ENCODE assay signal across 1 cellular context in genomic region chr7:28956608-28957063, GRCh38.
TF ChIP-seq lines count a peak whose summit lies in the region.

No MANE protein-coding gene starts in this region.

TF ChIP-seq in HepG2, 621 proteins besides CTCF, POLR2A, EP300 and RAD21 (continued from another document):
- TF ChIP-seq REST (IDR thresholded peaks at IDR 0.05; ENCODE audit: borderline replicate concordance in 1 of 2, low read depth in 1 of 2, low read length in 2 of 2) (no peak), TBL1XR1 (IDR thresholded peaks at IDR 0.05; ENCODE audit: borderline replicate concordance, low read length, partially characterized antibody) (no peak), KDM3A (CRISPR knock-in tag; IDR thresholded peaks at IDR 0.05; ENCODE audit: low read depth) (peak; percentile 6; the same call in 1 of the 2 replicates), HOXA3 (CRISPR knock-in tag; IDR thresholded peaks at IDR 0.05) (peak; percentile 86), NCOA2 (CRISPR knock-in tag; IDR thresholded peaks at IDR 0.05) (no peak), LRRFIP1 (CRISPR knock-in tag; conservative IDR thresholded peaks at IDR 0.05) (no peak), ZBTB4 (CRISPR knock-in tag; IDR thresholded peaks at IDR 0.05; ENCODE audit: borderline replicate concordance) (no peak; the same call in 1 of the 2 replicates)
